37 cellular contexts compared by ENCODE assay signal in the genomic region with DNA sequence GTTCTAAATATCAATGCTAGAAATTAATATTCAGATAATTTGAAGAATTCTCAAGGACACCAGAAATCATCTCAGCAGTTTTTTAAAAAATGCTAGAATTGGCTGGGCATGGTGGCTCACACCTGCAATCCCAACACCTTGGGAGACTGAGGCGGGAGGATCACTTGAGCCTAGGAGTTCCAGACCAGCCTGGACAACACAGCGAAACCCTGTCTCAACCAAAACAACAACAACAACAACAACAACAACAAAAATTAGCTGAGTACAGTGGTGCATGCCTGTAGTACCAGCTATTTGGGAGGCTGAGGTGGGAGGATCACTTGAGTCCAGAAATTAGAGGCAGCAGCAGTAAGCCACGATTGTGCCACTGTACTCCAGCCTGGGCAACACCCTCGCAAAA. TPM values are rescaled to one million over a fixed set of nuclear protein-coding genes. Genes with fewer than 3 reads are reported as not detected.
"Had no signal": no experiment of that assay in that cellular context is flagged by ENCODE, and none has a peak within 500 bp of the region (broad histone marks: within the 10 kb centered on the region; RNA-seq: fewer than 3 reads in every experiment).

No MANE protein-coding gene starts in this region.

- H3K27me3 ChIP-seq: MG63 had no signal

- H3K9me3 ChIP-seq: MG63 had no signal

- H3K9ac ChIP-seq: KMS-11 had no signal

- H3K36me3 ChIP-seq: MG63 had no signal

- H3K4me3 ChIP-seq: MG63 had no signal

- H3K4me2 ChIP-seq: KMS-11 had no signal

- H3K27ac ChIP-seq: KMS-11 had no signal

- DNase-seq: Karpas-422, Kasumi-1, KG1, MG63, MM.1S, MV-4-11, NCI-H1048, NCI-H1092, NCI-H1092 treated with DMSO at 0.1 percent for 48 hours, NCI-H1105, NCI-H1105 treated with DMSO at 0.1 percent for 48 hours, NCI-H1417, NCI-H1417 treated with DMSO at 0.1 percent for 48 hours, NCI-H1436, NCI-H1436 treated with DMSO at 0.1 percent for 48 hours, NCI-H146, NCI-H1694, NCI-H1694 treated with DMSO at 0.1 percent for 48 hours, NCI-H187, NCI-H187 treated with DMSO at 0.1 percent for 48 hours, NCI-H1930, NCI-H2029, NCI-H2029 treated with DMSO at 0.1 percent for 48 hours, NCI-H2081, NCI-H2081 treated with DMSO at 0.1 percent for 48 hours, NCI-H2107, NCI-H2171, NCI-H2171 treated with DMSO at 0.1 percent for 48 hours, NCI-H2227 treated with DMSO at 0.1 percent for 48 hours, NCI-H226, NCI-H345, NCI-H446, NCI-H446 treated with DMSO at 0.1 percent for 48 hours, NCI-H510A had no signal

RNA-seq across cellular contexts. Expression of a gene that starts 13.6 kb away (rescaled TPM):
- total RNA-seq: LHCN-M2, M059J had no signal
